8 cellular contexts compared by ENCODE assay signal in genomic region chr1:201999625-202000238, GRCh38. TPM values are rescaled to one million over a fixed set of nuclear protein-coding genes. Genes with fewer than 3 reads are reported as not detected.
DNase-seq lines count a peak whose midpoint lies in the region; ATAC-seq and TF ChIP-seq lines count a peak whose summit lies in the region.

No MANE protein-coding gene starts in this region.

- TF ChIP-seq CTCF in activated CD8-positive, alpha-beta T cell treated with anti-CD3 and anti-CD28 coated beads for 36 hours (IDR thresholded peaks at IDR 0.05) = peak; percentile 75
- TF ChIP-seq CTCF in glutamatergic neuron (IDR thresholded peaks at IDR 0.05; ENCODE audit: partially characterized antibody, unreplicated experiment) = peak; percentile 81

- H2BK5ac ChIP-seq in neuronal stem cell (ENCODE audit: low read length) = no peak overlapping the region

- H3K9me3 ChIP-seq in neuronal stem cell (replicated peaks in 1 of 2; ENCODE audit: control insufficient read depth in 2 of 2, insufficient read depth in 1 of 2, low read depth in 1 of 2, low read length in 2 of 2) = no peaks in the 10 kb centered on the region

- H3K18ac ChIP-seq in neuronal stem cell (ENCODE audit: low read length) = no peak overlapping the region

- H2AK5ac ChIP-seq in neuronal stem cell (ENCODE audit: low read depth, low read length) = no peak overlapping the region

- CTCF ChIA-PET in activated CD8-positive, alpha-beta T cell treated with anti-CD3 and anti-CD28 coated beads for 36 hours (lab: Charles Lee) = interaction anchor here (0.5 to 4.4 kb wide), 54 partner anchors 9 to 487 kb away, joined by 3 to 48 read pairs (median 4); partner anchors contain the start of genes ELF3, LMOD1 and RNPEP

- no peaks in the 10 kb centered on the region for H3K79me1 ChIP-seq in neuronal stem cell (ENCODE audit: low read depth, low read length)

- H3K27ac Mint-ChIP-seq in activated CD8-positive, alpha-beta T cell treated with anti-CD3 and anti-CD28 coated beads for 36 hours = no peak overlapping the region
- no peak overlapping the region for H3K27ac Mint-ChIP-seq in glutamatergic neuron (ENCODE audit: unreplicated experiment)

- no peak overlapping the region for H3K9ac ChIP-seq in neuronal stem cell (ENCODE audit: low read depth, low read length, poor library complexity)

- WGBS in neuronal stem cell (ENCODE audit: extremely low coverage in 2 of 2, insufficient read length in 2 of 2, insufficient replicate concordance in 1 of 2), 2 donors = no CpG with 5 or more reads among the region's 16 CpGs

- H3K23ac ChIP-seq in neuronal stem cell (ENCODE audit: low read depth, low read length, poor library complexity) = no peak overlapping the region

- ATAC-seq in activated CD8-positive, alpha-beta T cell treated with anti-CD3 and anti-CD28 coated beads for 36 hours = peak; percentile 92

- H3K27ac ChIP-seq in neuronal stem cell (replicated peaks; ENCODE audit: low read length) = no peak overlapping the region

- H3K4me1 Mint-ChIP-seq in activated CD8-positive, alpha-beta T cell treated with anti-CD3 and anti-CD28 coated beads for 36 hours (ENCODE audit: low read depth) = no peaks in the 10 kb centered on the region
- H3K4me1 Mint-ChIP-seq in glutamatergic neuron (ENCODE audit: low read depth, unreplicated experiment) = no peaks in the 10 kb centered on the region

- no peaks in the 10 kb centered on the region for H3K9me3 Mint-ChIP-seq in activated CD8-positive, alpha-beta T cell treated with anti-CD3 and anti-CD28 coated beads for 36 hours
- no peaks in the 10 kb centered on the region for H3K9me3 Mint-ChIP-seq in glutamatergic neuron (ENCODE audit: unreplicated experiment)

- H3K27me3 ChIP-seq in neuronal stem cell (ENCODE audit: control insufficient read depth in 3 of 3, insufficient read depth in 3 of 3, low read depth in 1 of 3, low read length in 3 of 3) = no peaks in the 10 kb centered on the region

- H2BK120ac ChIP-seq in neuronal stem cell (ENCODE audit: low read depth, low read length) = no peak overlapping the region

- H3K4me3 Mint-ChIP-seq in activated CD8-positive, alpha-beta T cell treated with anti-CD3 and anti-CD28 coated beads for 36 hours = no peak overlapping the region
- no peak overlapping the region for H3K4me3 Mint-ChIP-seq in glutamatergic neuron (ENCODE audit: unreplicated experiment)

- H2AFZ ChIP-seq in neuronal stem cell (ENCODE audit: low read length) = no peak overlapping the region

- POLR2A ChIA-PET in activated CD8-positive, alpha-beta T cell treated with anti-CD3 and anti-CD28 coated beads for 36 hours (lab: Charles Lee) = interaction anchor here (0.7 to 1.4 kb wide), 4 partner anchors 10 to 104 kb away, joined by 3 to 4 read pairs (median 3); no protein-coding TSS in a partner anchor

- no peak overlapping the region for H3K4ac ChIP-seq in neuronal stem cell (ENCODE audit: low read length)

- H4K91ac ChIP-seq in neuronal stem cell (ENCODE audit: low read depth, low read length, poor library complexity) = no peak overlapping the region

- DNase-seq in CD1c-positive myeloid dendritic cell (ENCODE audit: extremely low spot score) (peak; percentile 52), H4 (ENCODE audit: low spot score) (peak; percentile 61), NCI-H345 (lab: John Stamatoyannopoulos, UW) (peak; percentile 55), glutamatergic neuron (peak; percentile 37), renal cortical epithelial cell (ENCODE audit: low read depth) (peak; percentile 61), C1 segment of cervical spinal cord (lab: John Stamatoyannopoulos, UW) (no peak), neuronal stem cell (ENCODE audit: low spot score) (no peak)
- DNase-seq in activated CD8-positive, alpha-beta T cell treated with anti-CD3 and anti-CD28 coated beads for 36 hours = peak; percentile 36

- no peak overlapping the region for H2BK15ac ChIP-seq in neuronal stem cell (ENCODE audit: low read length)

- H3K36me3 Mint-ChIP-seq in activated CD8-positive, alpha-beta T cell treated with anti-CD3 and anti-CD28 coated beads for 36 hours (ENCODE audit: low read depth) = peaks cover 28% of the 10 kb centered on the region
- peaks cover 3% of the 10 kb centered on the region for H3K36me3 Mint-ChIP-seq in glutamatergic neuron (ENCODE audit: unreplicated experiment)

- no peak overlapping the region for H3K14ac ChIP-seq in neuronal stem cell (ENCODE audit: low read length)

- H3K4me2 ChIP-seq in neuronal stem cell (ENCODE audit: insufficient read depth, low read length, poor library complexity, severe bottlenecking) = no peak overlapping the region

- intact Hi-C loops in activated CD8-positive, alpha-beta T cell treated with anti-CD3 and anti-CD28 coated beads for 36 hours (cut with micrococcal nuclease) = no loop called here

- no peak overlapping the region for H2BK12ac ChIP-seq in neuronal stem cell (ENCODE audit: low read length)

- no peak overlapping the region for H4K8ac ChIP-seq in neuronal stem cell (ENCODE audit: low read depth, low read length)

- H3K4me3 ChIP-seq in neuronal stem cell (ENCODE audit: low read length in 2 of 2) = no peak overlapping the region

- H3K36me3 ChIP-seq in neuronal stem cell (replicated peaks in 1 of 2; ENCODE audit: control insufficient read depth in 2 of 2, insufficient read depth in 2 of 2, low read length in 2 of 2) = peaks cover 44 to 83% of the 10 kb centered on the region in 2 donors

- peaks cover 0 to 3% of the 10 kb centered on the region in 2 donors for H3K4me1 ChIP-seq in neuronal stem cell (ENCODE audit: control insufficient read depth in 2 of 2, insufficient read depth in 1 of 2, low read depth in 1 of 2, low read length in 2 of 2)

- H3K27me3 Mint-ChIP-seq in activated CD8-positive, alpha-beta T cell treated with anti-CD3 and anti-CD28 coated beads for 36 hours = no peaks in the 10 kb centered on the region
- peaks cover 6% of the 10 kb centered on the region for H3K27me3 Mint-ChIP-seq in glutamatergic neuron (ENCODE audit: unreplicated experiment)

RNA-seq across cellular contexts. Expression of gene ELF3, which starts 10.7 kb away (rescaled TPM):
- total RNA-seq in H4 (2014; rRNA removed; shearing (Covaris generic)) = 1.9 and 4.5 TPM in 2 replicates
- under 1 TPM; 0.25 to 0.27 TPM for total RNA-seq in activated CD8-positive, alpha-beta T cell treated with anti-CD3 and anti-CD28 coated beads for 36 hours
- total RNA-seq in glutamatergic neuron (ENCODE audit: unreplicated experiment) = 0.96 TPM
- 277 and 307 TPM in 2 replicates for total RNA-seq in renal cortical epithelial cell
- 2.7 TPM for polyA plus RNA-seq in neuronal stem cell (2013, experiment 1 of 2)
- polyA plus RNA-seq in neuronal stem cell (2013, experiment 2 of 2) = 2.6 TPM

RNA-seq across cellular contexts. Expression of gene RNPEP, which starts 17.3 kb away (rescaled TPM):
- total RNA-seq in H4 (2014; rRNA removed; shearing (Covaris generic)) = 86.4 and 89.6 TPM in 2 replicates
- total RNA-seq in activated CD8-positive, alpha-beta T cell treated with anti-CD3 and anti-CD28 coated beads for 36 hours = 10 to 100 TPM; 37.8 to 39.5 TPM
- 42.4 TPM for total RNA-seq in glutamatergic neuron (ENCODE audit: unreplicated experiment)
- total RNA-seq in renal cortical epithelial cell = 91.0 and 104 TPM in 2 replicates
- polyA plus RNA-seq in neuronal stem cell (2013, experiment 1 of 2) = 27.2 TPM
- polyA plus RNA-seq in neuronal stem cell (2013, experiment 2 of 2) = 27.7 TPM

RNA-seq across cellular contexts. Expression of gene TIMM17A, which starts 44.4 kb away (rescaled TPM):
- 132 and 143 TPM in 2 replicates for total RNA-seq in H4 (2014; rRNA removed; shearing (Covaris generic))
- 10 to 100 TPM; 75.8 to 76.8 TPM for total RNA-seq in activated CD8-positive, alpha-beta T cell treated with anti-CD3 and anti-CD28 coated beads for 36 hours
- 69.8 TPM for total RNA-seq in glutamatergic neuron (ENCODE audit: unreplicated experiment)
- 72.0 and 127 TPM in 2 replicates for total RNA-seq in renal cortical epithelial cell
- 29.4 TPM for polyA plus RNA-seq in neuronal stem cell (2013, experiment 1 of 2)
- polyA plus RNA-seq in neuronal stem cell (2013, experiment 2 of 2) = 29.5 TPM

RNA-seq across cellular contexts. Expression of gene LMOD1, which starts 53.4 kb away (rescaled TPM):
- total RNA-seq in H4 (2014; rRNA removed; shearing (Covaris generic)) = 0.10 TPM in 1 of 2 replicates, not detected in the other
- not detected for total RNA-seq in activated CD8-positive, alpha-beta T cell treated with anti-CD3 and anti-CD28 coated beads for 36 hours
- 0.20 TPM for total RNA-seq in glutamatergic neuron (ENCODE audit: unreplicated experiment)
- 0.17 and 0.25 TPM in 2 replicates for total RNA-seq in renal cortical epithelial cell
- polyA plus RNA-seq in neuronal stem cell (2013, experiment 1 of 2) = 1.2 TPM
- 1.2 TPM for polyA plus RNA-seq in neuronal stem cell (2013, experiment 2 of 2)

Comparison
In these comparisons a context has a peak if more than half of its experiments do, and no peak if none do; other contexts are left out.
1. DNase-seq: peak in CD1c-positive myeloid dendritic cell (single experiment), H4 (single experiment), NCI-H345 (single experiment), activated CD8-positive, alpha-beta T cell treated with anti-CD3 and anti-CD28 coated beads for 36 hours (single experiment), glutamatergic neuron (single experiment) and renal cortical epithelial cell (single experiment); none in C1 segment of cervical spinal cord (0 of 14) and neuronal stem cell (single experiment).
2. RNA of gene ELF3, which starts 10.7 kb away (total RNA-seq): 277 to 307 TPM in renal cortical epithelial cell; 1.9 to 4.5 TPM in H4, 0.96 TPM in glutamatergic neuron (single experiment) and 0.25 to 0.27 TPM in activated CD8-positive, alpha-beta T cell treated with anti-CD3 and anti-CD28 coated beads for 36 hours; every median in the first group is over 10 times any median in the second.